In genomic region chr5:115810776-115811175, GRCh38 we compare ENCODE assay signal across 25 cellular contexts. TPM values are rescaled to one million over a fixed set of nuclear protein-coding genes. Genes with fewer than 3 reads are reported as not detected.
DNase-seq lines count a peak whose midpoint lies in the region; ATAC-seq and TF ChIP-seq lines count a peak whose summit lies in the region.
"Had no signal": no experiment of that assay in that cellular context is flagged by ENCODE, and none has a peak within 500 bp of the region (broad histone marks: within the 10 kb centered on the region; RNA-seq: fewer than 3 reads in every experiment).

No MANE protein-coding gene starts in this region.

- peaks cover 51% of the 10 kb centered on the region for H3K4me1 Mint-ChIP-seq in mesothelial cell of epicardium

- H3K79me1 ChIP-seq in neuronal stem cell (ENCODE audit: low read depth, low read length), result no peaks in the 10 kb centered on the region

- ATAC-seq in PC-3 (no peak), GM21423 (IDR thresholded peaks at IDR 0.05; ENCODE audit: unreplicated experiment) (no peak)
- ATAC-seq: GM23338, heart right ventricle, K562, Right ventricle myocardium inferior had no signal

- H3K9me2 ChIP-seq in PC-3 (replicated peaks; ENCODE audit: low read length), result no peaks in the 10 kb centered on the region

- H2AK5ac ChIP-seq in neuronal stem cell (ENCODE audit: low read depth, low read length), result no peak overlapping the region

- H3F3A ChIP-seq in PC-3 (ENCODE audit: low read length, unreplicated experiment), result no peaks in the 10 kb centered on the region

- no peak overlapping the region for H2BK12ac ChIP-seq in neuronal stem cell (ENCODE audit: low read length)

- H3K36me3 Mint-ChIP-seq in mesothelial cell of epicardium, result peaks cover 5% of the 10 kb centered on the region

- H3K23ac ChIP-seq in neuronal stem cell (ENCODE audit: low read depth, low read length, poor library complexity), result no peak overlapping the region

- no peak overlapping the region for H2BK120ac ChIP-seq in neuronal stem cell (ENCODE audit: low read depth, low read length)

- H3K18ac ChIP-seq in neuronal stem cell (ENCODE audit: low read length), result no peak overlapping the region

- no peak overlapping the region for H2BK5ac ChIP-seq in neuronal stem cell (ENCODE audit: low read length)

- H3K27me3 ChIP-seq in PC-3 (ENCODE audit: low read length), result peaks cover 26% of the 10 kb centered on the region; the same call in 1 of the 2 replicates
- H3K27me3 ChIP-seq in neuronal stem cell (ENCODE audit: control insufficient read depth in 3 of 3, insufficient read depth in 3 of 3, low read depth in 1 of 3, low read length in 3 of 3), result peaks cover 0 to 9% (median 0%) of the 10 kb centered on the region in 3 experiments

- no peak overlapping the region for H3K4me3 Mint-ChIP-seq in mesothelial cell of epicardium
- H3K4me3 Mint-ChIP-seq: activated CD8-positive, alpha-beta memory T cell treated with anti-CD3 and anti-CD28 coated beads, Interleukin-2, amount 10 ng/mL, durations not matched to agents 7 days and 5 days; GM23338 had no signal

- H3K9me3 ChIP-seq in PC-3 (ENCODE audit: low read length), result no peaks in the 10 kb centered on the region
- no peaks in the 10 kb centered on the region for H3K9me3 ChIP-seq in neuronal stem cell (replicated peaks in 1 of 2; ENCODE audit: control insufficient read depth in 2 of 2, insufficient read depth in 1 of 2, low read depth in 1 of 2, low read length in 2 of 2)
- H3K9me3 ChIP-seq: esophagus muscularis mucosa, heart right ventricle, left ventricle myocardium inferior, upper lobe of left lung had no signal

- H2AFZ ChIP-seq in PC-3 (ENCODE audit: low read length) (no peak overlapping the region), neuronal stem cell (ENCODE audit: low read length) (no peak overlapping the region)
- H2AFZ ChIP-seq: GM23338 had no signal

- peak overlapping the region; percentile 3 for H3K27ac Mint-ChIP-seq in mesothelial cell of epicardium
- H3K27ac Mint-ChIP-seq: activated CD8-positive, alpha-beta memory T cell treated with anti-CD3 and anti-CD28 coated beads, Interleukin-2, amount 10 ng/mL, durations not matched to agents 7 days and 5 days; activated T-helper 2 cell treated with anti-CD3 and anti-CD28 coated beads, Interferon-gamma antibody, Interleukin-2, Interleukin-4, amounts not matched to agents 10 μg/mL and 5 μg/mL and 100 μg/mL, durations not matched to agents 14 hours and 24 hours and 36 hours; GM23338 had no signal

- H3K4me1 ChIP-seq in PC-3 (ENCODE audit: insufficient read depth, low read length), result no peaks in the 10 kb centered on the region
- H3K4me1 ChIP-seq in neuronal stem cell (ENCODE audit: control insufficient read depth in 2 of 2, insufficient read depth in 1 of 2, low read depth in 1 of 2, low read length in 2 of 2), result peaks cover 2 to 4% of the 10 kb centered on the region in 2 donors

- CTCF ChIA-PET in PC-3 (lab: Charles Lee), result no interaction called here

- H4K91ac ChIP-seq in neuronal stem cell (ENCODE audit: low read depth, low read length, poor library complexity), result no peak overlapping the region

- peaks cover 23% of the 10 kb centered on the region for H3K27me3 Mint-ChIP-seq in mesothelial cell of epicardium (ENCODE audit: low read depth)

- no peak overlapping the region for H3K4ac ChIP-seq in neuronal stem cell (ENCODE audit: low read length)

- no peak overlapping the region for H2BK15ac ChIP-seq in neuronal stem cell (ENCODE audit: low read length)

- H3K9ac ChIP-seq in PC-3 (ENCODE audit: low read length) (no peak overlapping the region), neuronal stem cell (ENCODE audit: low read depth, low read length, poor library complexity) (no peak overlapping the region)

- H3K27ac ChIP-seq in PC-3 (ENCODE audit: low read length) (no peak overlapping the region), neuronal stem cell (replicated peaks; ENCODE audit: low read length) (no peak overlapping the region)
- H3K27ac ChIP-seq: C4-2B, esophagus muscularis mucosa, heart right ventricle, left ventricle myocardium inferior, upper lobe of left lung had no signal

- intact Hi-C loops in PC-3 (cut with micrococcal nuclease), result no loop called here

- no peak overlapping the region for H3K4me2 ChIP-seq in PC-3 (ENCODE audit: low read length)
- no peak overlapping the region for H3K4me2 ChIP-seq in neuronal stem cell (ENCODE audit: insufficient read depth, low read length, poor library complexity, severe bottlenecking)
- H3K4me2 ChIP-seq: GM23338 had no signal

- H3K36me3 ChIP-seq in PC-3 (ENCODE audit: low read depth, low read length) (no peaks in the 10 kb centered on the region), neuronal stem cell (replicated peaks in 1 of 2; ENCODE audit: control insufficient read depth in 2 of 2, insufficient read depth in 2 of 2, low read length in 2 of 2) (peaks cover 2 to 75% of the 10 kb centered on the region in 2 donors)
- H3K36me3 ChIP-seq: esophagus muscularis mucosa, left ventricle myocardium inferior, upper lobe of left lung had no signal

- H3K14ac ChIP-seq in neuronal stem cell (ENCODE audit: low read length), result no peak overlapping the region

- peak; percentile 66 for DNase-seq in AG10803 (ENCODE audit: low read depth)
- peak; percentile 16 for DNase-seq in PC-3
- peak; percentile 7 for DNase-seq in dermis blood vessel endothelial cell
- no peak for DNase-seq in mesothelial cell of epicardium (ENCODE audit: low spot score in 2 of 2, unreplicated experiment in 2 of 2)
- no peak for DNase-seq in NCI-H128 (lab: John Stamatoyannopoulos, UW; ENCODE audit: unreplicated experiment)
- DNase-seq in DMS153 (lab: John Stamatoyannopoulos, UW), result no peak
- DNase-seq in neuronal stem cell (ENCODE audit: low spot score), result no peak
- DNase-seq: activated CD4-positive, alpha-beta T cell treated with anti-CD3 and anti-CD28 coated beads for 4 hours; activated CD8-positive, alpha-beta memory T cell treated with anti-CD3 and anti-CD28 coated beads, Interleukin-2, amount 10 ng/mL, durations not matched to agents 7 days and 5 days; caudate nucleus; GDM1; heart right ventricle; left ventricle myocardium inferior; MM.1S; NCI-H146; NCI-H2171 treated with DMSO at 0.1 percent for 48 hours; NCI-H69; upper lobe of left lung had no signal

- H3K4me3 ChIP-seq in AG10803 (ENCODE audit: low read length), result no peak overlapping the region
- no peak overlapping the region for H3K4me3 ChIP-seq in PC-3 (ENCODE audit: low read length)
- no peak overlapping the region for H3K4me3 ChIP-seq in neuronal stem cell (ENCODE audit: low read length in 2 of 2)
- H3K4me3 ChIP-seq: esophagus muscularis mucosa, GM23338, heart right ventricle, K562, left ventricle myocardium inferior, upper lobe of left lung had no signal

- H3K9me3 Mint-ChIP-seq in mesothelial cell of epicardium, result no peaks in the 10 kb centered on the region
- H3K9me3 Mint-ChIP-seq: activated T-helper 2 cell treated with anti-CD3 and anti-CD28 coated beads, Interferon-gamma antibody, Interleukin-2, Interleukin-4, amounts not matched to agents 10 μg/mL and 5 μg/mL and 100 μg/mL, durations not matched to agents 14 hours and 24 hours and 36 hours; GM23338 had no signal

- H4K20me1 ChIP-seq in PC-3 (ENCODE audit: low read length), result no peaks in the 10 kb centered on the region

- POLR2A ChIA-PET in PC-3 (lab: Charles Lee; ENCODE audit: unreplicated experiment), result no interaction called here

- no peaks in the 10 kb centered on the region for H3K79me2 ChIP-seq in PC-3 (ENCODE audit: low read length)

- BruUV-seq in PC-3 (replicated peaks; lab: Mats Ljungman, UMichigan), result no TSS peak

- no peak for TF ChIP-seq CTCF in AG10803 (conservative IDR thresholded peaks at IDR 0.05; ENCODE audit: low read length)
- no peak for TF ChIP-seq CTCF in PC-3 (conservative IDR thresholded peaks at IDR 0.05; ENCODE audit: low read depth, low read length)
- TF ChIP-seq CTCF in mesothelial cell of epicardium (IDR thresholded peaks at IDR 0.05; ENCODE audit: unreplicated experiment), result no peak

- H4K8ac ChIP-seq in neuronal stem cell (ENCODE audit: low read depth, low read length), result no peak overlapping the region

RNA-seq across cellular contexts. Expression of gene CDO1, which starts 5.7 kb away (rescaled TPM):
- not detected in 2 replicates for total RNA-seq in PC-3 (2014; rRNA removed)
- 1.2 and 3.3 TPM in 2 replicates for total RNA-seq in dermis blood vessel endothelial cell
- total RNA-seq in mesothelial cell of epicardium, result 9.9 to 13.1 TPM (median 11.8 TPM) in 3 replicates
- polyA plus RNA-seq in neuronal stem cell (2013, experiment 1 of 2), result 16.9 TPM
- polyA plus RNA-seq in neuronal stem cell (2013, experiment 2 of 2), result 19.1 TPM

RNA-seq across cellular contexts. Expression of gene ATG12, which starts 30.6 kb away (rescaled TPM):
- total RNA-seq in PC-3 (2014; rRNA removed) (18.7 and 18.9 TPM in 2 replicates), dermis blood vessel endothelial cell (49.9 and 55.3 TPM in 2 replicates), mesothelial cell of epicardium (40.2 to 46.7 TPM (median 43.0 TPM) in 3 replicates)
- 44.8 TPM for polyA plus RNA-seq in neuronal stem cell (2013, experiment 1 of 2)
- 41.8 TPM for polyA plus RNA-seq in neuronal stem cell (2013, experiment 2 of 2)

RNA-seq across cellular contexts. Expression of gene AP3S1, which starts 31.0 kb away (rescaled TPM):
- total RNA-seq in PC-3 (2014; rRNA removed) (32.7 and 48.2 TPM in 2 replicates), dermis blood vessel endothelial cell (63.6 and 78.6 TPM in 2 replicates), mesothelial cell of epicardium (52.1 to 56.0 TPM (median 52.3 TPM) in 3 replicates)
- 42.0 TPM for polyA plus RNA-seq in neuronal stem cell (2013, experiment 1 of 2)
- 44.5 TPM for polyA plus RNA-seq in neuronal stem cell (2013, experiment 2 of 2)

Comparison
In these comparisons a context has a peak if more than half of its experiments do, and no peak if none do; other contexts are left out.
1. DNase-seq: peak in AG10803 (single experiment), PC-3 (single experiment) and dermis blood vessel endothelial cell (single experiment); none in mesothelial cell of epicardium (0 of 2), NCI-H128 (single experiment), DMS153 (single experiment) and neuronal stem cell (single experiment).